8 cellular contexts compared by ENCODE assay signal in the genomic region with DNA sequence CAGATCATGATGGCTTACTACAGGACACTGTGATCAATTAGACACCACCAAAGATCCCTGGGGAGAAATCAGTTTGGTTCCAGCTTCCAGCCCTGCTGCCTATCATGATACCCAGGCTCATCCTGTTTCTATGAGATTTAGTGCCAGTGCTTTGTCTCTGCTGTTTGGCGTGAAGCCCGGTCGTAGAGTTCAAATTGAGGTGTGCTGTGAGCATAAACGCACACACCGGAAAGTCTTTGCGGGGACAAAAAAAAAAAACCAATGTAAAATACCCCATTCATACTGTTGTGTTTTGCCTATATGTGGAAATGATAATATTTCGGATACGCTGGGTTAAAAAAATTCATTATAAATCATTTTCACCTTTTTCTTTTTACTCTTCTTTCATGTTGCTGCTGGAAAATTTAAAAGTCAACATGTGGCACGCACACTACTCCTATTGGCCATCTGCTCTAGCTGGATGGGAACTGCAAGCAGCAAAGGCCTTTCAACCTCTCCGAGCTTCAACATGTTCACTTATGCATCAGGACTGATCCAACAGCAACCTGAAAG. TPM values are rescaled to one million over a fixed set of nuclear protein-coding genes. Genes with fewer than 3 reads are reported as not detected.
DNase-seq lines count a peak whose midpoint lies in the region; ATAC-seq, FAIRE-seq and TF ChIP-seq lines count a peak whose summit lies in the region.

No MANE protein-coding gene starts in this region.

- TSS peak; percentile 78 for BruUV-seq in HepG2 (replicated peaks; lab: Mats Ljungman, UMichigan)

- H3K27me3 ChIP-seq in CD8-positive, alpha-beta T cell (ENCODE audit: insufficient read depth, low read length) = no peaks in the 10 kb centered on the region
- H3K27me3 ChIP-seq in adrenal gland (no peaks in the 10 kb centered on the region), HepG2 (ENCODE audit: control insufficient read depth in 1 of 2, insufficient read depth in 2 of 2, low read length in 2 of 2) (no peaks in the 10 kb centered on the region; a peak in 1 of 5 replicates), upper lobe of left lung (no peaks in the 10 kb centered on the region)

- no peak for ATAC-seq in CD8-positive, alpha-beta T cell
- no peak for ATAC-seq in HepG2
- ATAC-seq in upper lobe of left lung (ENCODE audit: low FRiP score in 2 of 2) = no peak
- ATAC-seq in HG02571 (IDR thresholded peaks at IDR 0.05; ENCODE audit: unreplicated experiment) = no peak
- ATAC-seq in GM21717 (IDR thresholded peaks at IDR 0.05; ENCODE audit: unreplicated experiment) = no peak

- H3K4me1 ChIP-seq in CD8-positive, alpha-beta T cell (ENCODE audit: insufficient read depth, low read length) = peaks cover 13% of the 10 kb centered on the region
- H3K4me1 ChIP-seq in adrenal gland (replicated peaks in 1 of 2) (peaks cover 0 to 6% of the 10 kb centered on the region in 2 donors), HepG2 (ENCODE audit: insufficient read depth, low read length) (peaks cover 27% of the 10 kb centered on the region), upper lobe of left lung (peaks cover 0 to 7% (median 5%) of the 10 kb centered on the region in 4 donors)

- peak overlapping the region; percentile 46 for H2AFZ ChIP-seq in HepG2 (ENCODE audit: low read length)

- H3K27me3 Mint-ChIP-seq in CD8-positive, alpha-beta T cell (ENCODE audit: low read depth) = no peaks in the 10 kb centered on the region

- peak; percentile 85 for FAIRE-seq in HepG2 (lab: Jason Lieb, UNC)

- peak overlapping the region; percentile 85 for H3K4me3 ChIP-seq in CD8-positive, alpha-beta T cell (ENCODE audit: low read depth, low read length)
- H3K4me3 ChIP-seq in adrenal gland (peak overlapping the region in 1 of 4 donors; percentile 79), HepG2 (replicated peaks in 1 of 3; ENCODE audit: insufficient read depth in 1 of 3, low read depth in 2 of 3, low read length in 3 of 3) (peak overlapping the region; percentile 1 to 59 (median 45); a peak in 5 of 6 replicates), upper lobe of left lung (peak overlapping the region in 3 of 4 donors; percentile 68 to 79 (median 72))

- TF ChIP-seq RAD21 in HepG2 (CRISPR knock-in tag; IDR thresholded peaks at IDR 0.05) = no peak

- TF ChIP-seq POLR2A in adrenal gland (IDR thresholded peaks at IDR 0.05) (no peak), HepG2 (IDR thresholded peaks at IDR 0.05; ENCODE audit: insufficient read depth in 1 of 2, low read depth in 2 of 2, low read length in 2 of 2) (peak in 1 of 2 experiments; percentile 28; a peak in 1 of 4 replicates), upper lobe of left lung (IDR thresholded peaks at IDR 0.05) (no peak)

- TF ChIP-seq EP300 in HepG2 (IDR thresholded peaks at IDR 0.05; ENCODE audit: low read depth in 2 of 2, low read length in 2 of 2) = no peak
- no peak for TF ChIP-seq EP300 in HepG2 (CRISPR knock-in tag; IDR thresholded peaks at IDR 0.05; ENCODE audit: borderline replicate concordance)
- TF ChIP-seq EP300 in upper lobe of left lung (IDR thresholded peaks at IDR 0.05) = no peak

- POLR2A ChIA-PET in CD8-positive, alpha-beta T cell (lab: Charles Lee) = interaction anchor here (0.9 to 4.8 kb wide), 5 partner anchors 12 to 215 kb away, joined by 3 to 54 read pairs (median 5); partner anchors contain the start of genes GAB3, IKBKG and MPP1
- POLR2A ChIA-PET in HepG2 (lab: Yijun Ruan, JAX) = interaction anchor here (1.0 to 2.0 kb wide), 5 partner anchors 16 to 226 kb away, joined by 3 to 23 read pairs (median 3); partner anchors contain the start of genes IKBKG and MPP1

- peak overlapping the region; percentile 95 for H3K27ac Mint-ChIP-seq in CD8-positive, alpha-beta T cell

- H3K4me2 ChIP-seq in HepG2 (ENCODE audit: low read depth, low read length) = peak overlapping the region; percentile 84

- WGBS in adrenal gland, 4 donors = 5 to 39% (median 23%) methylated on average over 9 to 10 of the region's 10 CpGs
- 0% methylated on average over 10 of the region's 10 CpGs for WGBS in HepG2 (ENCODE audit: low lambda C conversion rate)
- 6 to 38% methylated on average over 10 of the region's 10 CpGs for WGBS in upper lobe of left lung, 2 donors

- peaks cover 13% of the 10 kb centered on the region for H3K36me3 ChIP-seq in CD8-positive, alpha-beta T cell (ENCODE audit: insufficient read depth, low read length)
- H3K36me3 ChIP-seq in adrenal gland (replicated peaks in 1 of 2) (peaks cover 0 to 17% of the 10 kb centered on the region in 2 donors), HepG2 (replicated peaks in 1 of 2; ENCODE audit: control insufficient read depth in 1 of 2, insufficient read depth in 2 of 2, low read length in 2 of 2) (peaks cover 7 to 20% of the 10 kb centered on the region in 2 experiments; a peak in 4 of 5 replicates), upper lobe of left lung (peaks cover 0 to 18% (median 5%) of the 10 kb centered on the region in 4 donors)

- H3K9me3 ChIP-seq in CD8-positive, alpha-beta T cell (ENCODE audit: low read length) = no peaks in the 10 kb centered on the region
- no peaks in the 10 kb centered on the region for H3K9me3 ChIP-seq in adrenal gland (replicated peaks in 1 of 3)
- H3K9me3 ChIP-seq in HepG2 (ENCODE audit: low read length) = no peaks in the 10 kb centered on the region
- peaks cover 0 to 4% (median 0%) of the 10 kb centered on the region in 4 donors for H3K9me3 ChIP-seq in upper lobe of left lung

- H3K4me1 Mint-ChIP-seq in CD8-positive, alpha-beta T cell (ENCODE audit: low read depth) = peaks cover 28% of the 10 kb centered on the region

- no peak for TF ChIP-seq CTCF in CD8-positive, alpha-beta T cell (IDR thresholded peaks at IDR 0.05)
- no peak for TF ChIP-seq CTCF in adrenal gland (IDR thresholded peaks at IDR 0.05)
- no peak for TF ChIP-seq CTCF in HepG2 (CRISPR knock-in tag; IDR thresholded peaks at IDR 0.05)
- TF ChIP-seq CTCF in upper lobe of left lung (IDR thresholded peaks at IDR 0.05) = no peak

- peak overlapping the region; percentile 44 for H3K9ac ChIP-seq in HepG2 (ENCODE audit: insufficient read depth, low read depth, low read length)

- intact Hi-C loops in CD8-positive, alpha-beta T cell (cut with DNase I, micrococcal nuclease) = loop anchor here (1.0 to 5.0 kb wide), 6 partner anchors 12 to 385 kb away; partner anchors contain the start of genes MPP1 (in 2 of the 2) and EMD (in 1 of the 2)
- intact Hi-C loops in adrenal gland (cut with DNase I) = no loop called here
- intact Hi-C loops in HepG2 (cut with micrococcal nuclease; ENCODE audit: unreplicated experiment) = loop anchor here (1.0 kb wide), 1 partner anchor 37 kb away; no protein-coding TSS in a partner anchor

- no peaks in the 10 kb centered on the region for H3K9me3 Mint-ChIP-seq in CD8-positive, alpha-beta T cell

- CTCF ChIA-PET in CD8-positive, alpha-beta T cell (lab: Charles Lee) = interaction anchor here (3.9 kb wide), 1 partner anchor 13 kb away, joined by 17 read pairs; no protein-coding TSS in a partner anchor
- CTCF ChIA-PET in HepG2 (lab: Yijun Ruan, JAX; ENCODE audit: low intra/inter-chr PET ratio, low total read pairs) = no interaction called here

- H3K27ac ChIP-seq in CD8-positive, alpha-beta T cell (ENCODE audit: low read depth, low read length) = peak overlapping the region; percentile 74
- H3K27ac ChIP-seq in adrenal gland = peak overlapping the region in 3 of 5 donors; percentile 38 to 83 (median 53)
- H3K27ac ChIP-seq in HepG2 (ENCODE audit: extremely low read length, insufficient read depth, low read length) = peak overlapping the region; percentile 65
- H3K27ac ChIP-seq in upper lobe of left lung = peak overlapping the region; percentile 20 to 80 (median 78)

- no peaks in the 10 kb centered on the region for H4K20me1 ChIP-seq in HepG2 (ENCODE audit: insufficient read depth, low read length)

- H3K36me3 Mint-ChIP-seq in CD8-positive, alpha-beta T cell = peaks cover 25% of the 10 kb centered on the region

- H3K4me3 Mint-ChIP-seq in CD8-positive, alpha-beta T cell = peak overlapping the region; percentile 87

- H3K79me2 ChIP-seq in HepG2 (ENCODE audit: insufficient read depth, low read length) = peaks cover 32% of the 10 kb centered on the region

- DNase-seq in CD8-positive, alpha-beta T cell = peak in 2 of 7 experiments; percentile 6 to 52
- peak; percentile 53 for DNase-seq in M059J (ENCODE audit: low read depth)
- DNase-seq in adrenal gland = peak in 5 of 7 donors; percentile 29 to 77 (median 51)
- no peak for DNase-seq in HepG2 (ENCODE audit: low spot score)
- DNase-seq in upper lobe of left lung = no peak
- no peak for DNase-seq in COLO829 (ENCODE audit: low spot score)

- in situ Hi-C loops in HepG2 (cut with HindIII; ENCODE audit: extremely low pct_ligation_motif_present, low pct_unique_long_range_greater_than_20kb) = no loop called here

RNA-seq across cellular contexts. Expression of gene DKC1, which starts 0.6 kb away (rescaled TPM):
- 10 to 100 TPM; 68.0 to 72.8 TPM for total RNA-seq in CD8-positive, alpha-beta T cell
- total RNA-seq in M059J (2014; rRNA removed; shearing (Covaris generic)) = 63.9 and 71.2 TPM in 2 replicates
- 10 to 100 TPM; 20.2 to 48.6 (median 27.2) TPM for total RNA-seq in adrenal gland
- 100 to 1,000 TPM in 1 of 3 donors, 10 to 100 TPM in 2; 22.0 to 111 (median 37.4) TPM for polyA plus RNA-seq in adrenal gland
- 102 and 150 TPM in 2 replicates for total RNA-seq in HepG2 (2016; rRNA removed; fragmentation: Illumina TruSeq; extraction: Trizol)
- 22.8 and 23.0 TPM in 2 replicates for total RNA-seq in HepG2 (2016; cell fraction: cytosol; rRNA removed; fragmentation: Illumina TruSeq; extraction: Trizol; ENCODE audit: low read depth)
- total RNA-seq in HepG2 (2016; cell fraction: insoluble cytoplasmic fraction; rRNA removed; fragmentation: Illumina TruSeq; extraction: Trizol) = 102 and 151 TPM in 2 replicates
- 30.2 and 37.3 TPM in 2 replicates for total RNA-seq in HepG2 (2016; cell fraction: membrane; rRNA removed; fragmentation: Illumina TruSeq; extraction: Trizol)
- 62.0 and 64.5 TPM in 2 replicates for total RNA-seq in HepG2 (2016; cell fraction: nucleus; rRNA removed; fragmentation: Illumina TruSeq; extraction: Trizol)
- polyA plus RNA-seq in HepG2 (2011; rRNA removed) = 45.4 and 61.6 TPM in 2 replicates
- polyA plus RNA-seq in HepG2 (2011; cell fraction: cytosol; rRNA removed) = 42.0 and 60.1 TPM in 2 replicates
- polyA plus RNA-seq in HepG2 (2011; cell fraction: nucleus; rRNA removed) = 42.2 and 51.5 TPM in 2 replicates
- 78.2 and 80.7 TPM in 2 replicates for polyA plus RNA-seq in HepG2 (2012)
- polyA plus RNA-seq in HepG2 (2016; cell fraction: cytosol; fragmentation: Illumina TruSeq; extraction: Trizol; ENCODE audit: low read depth) = 10.7 and 11.1 TPM in 2 replicates
- polyA plus RNA-seq in HepG2 (2016; cell fraction: insoluble cytoplasmic fraction; fragmentation: Illumina TruSeq; extraction: Trizol; ENCODE audit: low read depth) = 172 and 182 TPM in 2 replicates
- polyA plus RNA-seq in HepG2 (2016; cell fraction: membrane; fragmentation: Illumina TruSeq; extraction: Trizol; ENCODE audit: low read depth) = 20.1 and 22.3 TPM in 2 replicates
- polyA plus RNA-seq in HepG2 (2016; cell fraction: nucleus; fragmentation: Illumina TruSeq; extraction: Trizol; ENCODE audit: insufficient read depth, low read depth) = 93.0 and 104 TPM in 2 replicates
- 31.1 and 142 TPM in 2 replicates for polyA minus RNA-seq in HepG2 (2011; rRNA and poly(A)+ RNA removed; ENCODE audit: low replicate concordance)
- polyA minus RNA-seq in HepG2 (2011; cell fraction: cytosol; rRNA and poly(A)+ RNA removed) = 26.4 and 28.8 TPM in 2 replicates
- polyA minus RNA-seq in HepG2 (2011; cell fraction: nucleus; rRNA and poly(A)+ RNA removed) = 83.4 and 85.1 TPM in 2 replicates
- 10 to 100 TPM; 24.1 to 52.4 (median 33.2) TPM for total RNA-seq in upper lobe of left lung

RNA-seq across cellular contexts. Expression of gene GAB3, which starts 11.2 kb away (rescaled TPM):
- 1 to 10 TPM; 5.0 to 5.6 TPM for total RNA-seq in CD8-positive, alpha-beta T cell
- total RNA-seq in M059J (2014; rRNA removed; shearing (Covaris generic)) = 6.0 and 15.6 TPM in 2 replicates
- 10 to 100 TPM in 1 of 8 donors, 1 to 10 TPM in 7; 4.0 to 11.8 (median 5.7) TPM for total RNA-seq in adrenal gland
- polyA plus RNA-seq in adrenal gland = 1 to 10 TPM; 2.6 to 8.2 (median 3.5) TPM
- not detected in 2 replicates for total RNA-seq in HepG2 (2016; rRNA removed; fragmentation: Illumina TruSeq; extraction: Trizol)
- not detected in 2 replicates for total RNA-seq in HepG2 (2016; cell fraction: cytosol; rRNA removed; fragmentation: Illumina TruSeq; extraction: Trizol; ENCODE audit: low read depth)
- total RNA-seq in HepG2 (2016; cell fraction: insoluble cytoplasmic fraction; rRNA removed; fragmentation: Illumina TruSeq; extraction: Trizol) = not detected in 2 replicates
- total RNA-seq in HepG2 (2016; cell fraction: membrane; rRNA removed; fragmentation: Illumina TruSeq; extraction: Trizol) = not detected in 2 replicates
- total RNA-seq in HepG2 (2016; cell fraction: nucleus; rRNA removed; fragmentation: Illumina TruSeq; extraction: Trizol) = not detected in 2 replicates
- polyA plus RNA-seq in HepG2 (2011; rRNA removed) = 0.01 TPM in 1 of 2 replicates, not detected in the other
- not detected in 2 replicates for polyA plus RNA-seq in HepG2 (2011; cell fraction: cytosol; rRNA removed)
- not detected in 2 replicates for polyA plus RNA-seq in HepG2 (2011; cell fraction: nucleus; rRNA removed)
- not detected in 2 replicates for polyA plus RNA-seq in HepG2 (2012)
- not detected in 2 replicates for polyA plus RNA-seq in HepG2 (2016; cell fraction: cytosol; fragmentation: Illumina TruSeq; extraction: Trizol; ENCODE audit: low read depth)
- polyA plus RNA-seq in HepG2 (2016; cell fraction: insoluble cytoplasmic fraction; fragmentation: Illumina TruSeq; extraction: Trizol; ENCODE audit: low read depth) = not detected in 2 replicates
- polyA plus RNA-seq in HepG2 (2016; cell fraction: membrane; fragmentation: Illumina TruSeq; extraction: Trizol; ENCODE audit: low read depth) = not detected in 2 replicates
- polyA plus RNA-seq in HepG2 (2016; cell fraction: nucleus; fragmentation: Illumina TruSeq; extraction: Trizol; ENCODE audit: insufficient read depth, low read depth) = not detected in 2 replicates
- 0.21 TPM in 1 of 2 replicates, not detected in the other for polyA minus RNA-seq in HepG2 (2011; rRNA and poly(A)+ RNA removed; ENCODE audit: low replicate concordance)
- polyA minus RNA-seq in HepG2 (2011; cell fraction: cytosol; rRNA and poly(A)+ RNA removed) = not detected in 2 replicates
- not detected in 2 replicates for polyA minus RNA-seq in HepG2 (2011; cell fraction: nucleus; rRNA and poly(A)+ RNA removed)
- total RNA-seq in upper lobe of left lung = 10 to 100 TPM; 10.2 to 30.4 (median 15.4) TPM

RNA-seq across cellular contexts. Expression of gene MPP1, which starts 43.2 kb away (rescaled TPM):
- total RNA-seq in CD8-positive, alpha-beta T cell = 1 to 10 TPM; 6.5 to 6.9 TPM
- total RNA-seq in M059J (2014; rRNA removed; shearing (Covaris generic)) = 59.6 and 69.5 TPM in 2 replicates
- total RNA-seq in adrenal gland (100 to 1,000 TPM in 1 of 8 donors, 10 to 100 TPM in 7; 47.3 to 188 (median 59.6) TPM), HepG2 (2016; rRNA removed; fragmentation: Illumina TruSeq; extraction: Trizol) (8.1 and 9.4 TPM in 2 replicates), upper lobe of left lung (10 to 100 TPM; 34.2 to 88.0 (median 52.4) TPM)
- polyA plus RNA-seq in adrenal gland (10 to 100 TPM; 34.4 to 60.8 (median 53.0) TPM), HepG2 (2011; rRNA removed) (7.0 and 7.8 TPM in 2 replicates)
- total RNA-seq in HepG2 (2016; cell fraction: cytosol; rRNA removed; fragmentation: Illumina TruSeq; extraction: Trizol; ENCODE audit: low read depth) = 4.6 and 5.9 TPM in 2 replicates
- total RNA-seq in HepG2 (2016; cell fraction: insoluble cytoplasmic fraction; rRNA removed; fragmentation: Illumina TruSeq; extraction: Trizol) = 8.7 and 9.1 TPM in 2 replicates
- total RNA-seq in HepG2 (2016; cell fraction: membrane; rRNA removed; fragmentation: Illumina TruSeq; extraction: Trizol) = 5.0 and 5.5 TPM in 2 replicates
- total RNA-seq in HepG2 (2016; cell fraction: nucleus; rRNA removed; fragmentation: Illumina TruSeq; extraction: Trizol) = 6.6 and 7.1 TPM in 2 replicates
- 6.1 and 6.4 TPM in 2 replicates for polyA plus RNA-seq in HepG2 (2011; cell fraction: cytosol; rRNA removed)
- 12.9 and 14.5 TPM in 2 replicates for polyA plus RNA-seq in HepG2 (2011; cell fraction: nucleus; rRNA removed)
- 13.1 and 19.8 TPM in 2 replicates for polyA plus RNA-seq in HepG2 (2012)
- 2.6 and 2.9 TPM in 2 replicates for polyA plus RNA-seq in HepG2 (2016; cell fraction: cytosol; fragmentation: Illumina TruSeq; extraction: Trizol; ENCODE audit: low read depth)
- polyA plus RNA-seq in HepG2 (2016; cell fraction: insoluble cytoplasmic fraction; fragmentation: Illumina TruSeq; extraction: Trizol; ENCODE audit: low read depth) = 8.3 and 8.9 TPM in 2 replicates
- polyA plus RNA-seq in HepG2 (2016; cell fraction: membrane; fragmentation: Illumina TruSeq; extraction: Trizol; ENCODE audit: low read depth) = 3.6 and 3.7 TPM in 2 replicates
- polyA plus RNA-seq in HepG2 (2016; cell fraction: nucleus; fragmentation: Illumina TruSeq; extraction: Trizol; ENCODE audit: insufficient read depth, low read depth) = 14.1 and 14.8 TPM in 2 replicates
- 5.9 and 9.9 TPM in 2 replicates for polyA minus RNA-seq in HepG2 (2011; rRNA and poly(A)+ RNA removed; ENCODE audit: low replicate concordance)
- 4.9 and 6.3 TPM in 2 replicates for polyA minus RNA-seq in HepG2 (2011; cell fraction: cytosol; rRNA and poly(A)+ RNA removed)
- 9.2 and 13.4 TPM in 2 replicates for polyA minus RNA-seq in HepG2 (2011; cell fraction: nucleus; rRNA and poly(A)+ RNA removed)

Comparison
In these comparisons a context has a peak if more than half of its experiments do, and no peak if none do; other contexts are left out.
1. DNase-seq: peak in M059J (single experiment) and adrenal gland (5 of 7); none in HepG2 (single experiment), upper lobe of left lung (0 of 2) and COLO829 (single experiment).
2. intact Hi-C loops: an anchor here in CD8-positive, alpha-beta T cell (1.0 to 5.0 kb wide) and HepG2 (1.0 kb wide); none called in adrenal gland.
3. Peak in every context shown above with its lines, with median percentiles within 50 percentile points of each other: H3K27ac ChIP-seq.